Comparison of ENCODE assay signal across 8 cellular contexts in the genomic region with DNA sequence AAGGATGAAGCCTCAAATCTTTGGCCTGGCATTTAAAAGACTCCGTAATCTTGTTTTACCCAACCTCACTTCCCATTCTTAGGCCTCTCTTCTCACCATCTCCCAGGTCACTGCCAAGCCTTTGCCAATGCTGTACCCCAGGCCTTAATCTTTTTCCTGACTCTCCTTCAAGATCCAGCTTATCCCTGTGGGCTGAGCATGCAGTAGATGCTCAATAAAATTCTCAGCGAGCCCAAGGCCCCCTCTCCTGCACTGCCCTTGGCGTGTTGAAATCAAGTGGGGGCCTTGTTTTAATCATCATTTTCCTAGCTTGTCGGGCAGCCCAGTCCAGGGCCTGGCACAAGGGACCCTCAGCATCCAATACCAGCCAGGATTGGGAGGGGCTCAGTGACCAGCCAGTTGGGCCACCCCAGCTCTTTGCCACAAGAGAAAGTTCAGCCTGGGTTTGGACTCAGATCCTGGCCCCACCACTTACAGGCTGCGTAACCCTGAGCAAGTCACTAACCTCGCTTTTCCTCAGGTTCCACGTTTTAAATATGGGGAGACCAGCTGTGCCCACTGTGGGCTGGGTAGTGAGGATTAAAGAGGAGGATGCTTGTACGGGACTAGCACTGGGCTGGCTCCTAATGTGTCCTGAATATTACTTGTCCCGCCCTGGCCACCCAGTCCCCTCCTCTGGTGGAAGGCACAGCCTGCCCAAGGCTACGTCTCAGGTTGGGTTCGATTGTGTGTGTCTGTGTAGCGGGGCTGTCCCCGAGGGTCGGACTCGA. TPM values are rescaled to one million over a fixed set of nuclear protein-coding genes. Genes with fewer than 3 reads are reported as not detected.
DNase-seq lines count a peak whose midpoint lies in the region; ATAC-seq and TF ChIP-seq lines count a peak whose summit lies in the region.

No MANE protein-coding gene starts in this region.

- H3K4me3 Mint-ChIP-seq in neural progenitor cell = peak overlapping the region; percentile 85

- H4K20me1 ChIP-seq in neural progenitor cell (ENCODE audit: low read depth) = peaks cover 35% of the 10 kb centered on the region

- H3K9me3 Mint-ChIP-seq in neural progenitor cell = no peaks in the 10 kb centered on the region

- DNase-seq in BJ (ENCODE audit: low read depth) = no peak
- peak; percentile 9 for DNase-seq in LoVo (ENCODE audit: low spot score)
- DNase-seq in neural progenitor cell (ENCODE audit: low spot score) = no peak
- no peak for DNase-seq in cortex of kidney (lab: John Stamatoyannopoulos, UW)
- no peak for DNase-seq in Ammon's horn (ENCODE audit: low spot score)
- DNase-seq in GDM1 (lab: John Stamatoyannopoulos, UW) = no peak

- peaks cover 7% of the 10 kb centered on the region for H3F3A ChIP-seq in neural progenitor cell (ENCODE audit: low read depth)

- H3K27ac ChIP-seq in ectodermal cell (ENCODE audit: insufficient read depth, low read depth, low read length, poor library complexity, severe bottlenecking) (peak overlapping the region; percentile 81), neural progenitor cell (peak overlapping the region; percentile 97)

- H3K27me3 ChIP-seq in BJ (ENCODE audit: control insufficient read depth, insufficient read depth, low read length) (no peaks in the 10 kb centered on the region), ectodermal cell (ENCODE audit: control insufficient read depth, insufficient read depth, low read length, poor library complexity, severe bottlenecking) (no peaks in the 10 kb centered on the region), neural progenitor cell (no peaks in the 10 kb centered on the region)

- peak overlapping the region; percentile 98 for H2AFZ ChIP-seq in neural progenitor cell (replicated peaks)

- peak overlapping the region; percentile 29 for H3K27ac Mint-ChIP-seq in neural progenitor cell

- TF ChIP-seq CTCF in BJ (IDR thresholded peaks at IDR 0.05; ENCODE audit: insufficient read depth, low read depth, low read length) = no peak
- TF ChIP-seq CTCF in neural progenitor cell (IDR thresholded peaks at IDR 0.05) = no peak

- H3K36me3 ChIP-seq in BJ (ENCODE audit: control insufficient read depth, insufficient read depth, low read length) (no peaks in the 10 kb centered on the region; the same call in none of the 2 replicates), ectodermal cell (ENCODE audit: control insufficient read depth, insufficient read depth, low read length) (peaks cover 7% of the 10 kb centered on the region), neural progenitor cell (no peaks in the 10 kb centered on the region)

- H3K4me1 Mint-ChIP-seq in neural progenitor cell = peaks cover 15% of the 10 kb centered on the region

- peaks cover 5% of the 10 kb centered on the region for H3K27me3 Mint-ChIP-seq in neural progenitor cell (ENCODE audit: insufficient read depth, low read depth)

- H3K9me3 ChIP-seq in ectodermal cell (ENCODE audit: control insufficient read depth, low read length) = no peaks in the 10 kb centered on the region
- H3K9me3 ChIP-seq in neural progenitor cell (ENCODE audit: low read depth) = no peaks in the 10 kb centered on the region

- H3K79me2 ChIP-seq in neural progenitor cell (ENCODE audit: low read depth) = peaks cover 39% of the 10 kb centered on the region

- H3K4me1 ChIP-seq in ectodermal cell (ENCODE audit: control insufficient read depth, insufficient read depth, low read length) (peaks cover 1% of the 10 kb centered on the region), neural progenitor cell (peaks cover 19% of the 10 kb centered on the region)

- peak overlapping the region; percentile 89 for H3K4me2 ChIP-seq in neural progenitor cell

- H3K9ac ChIP-seq in neural progenitor cell = no peak overlapping the region

- peaks cover 8% of the 10 kb centered on the region for H3K36me3 Mint-ChIP-seq in neural progenitor cell

- ATAC-seq in GM18519 (IDR thresholded peaks at IDR 0.05; ENCODE audit: low FRiP score, unreplicated experiment) = no peak

- POLR2A ChIA-PET in BJ (lab: Charles Lee) = no interaction called here

- H3K4me3 ChIP-seq in BJ (ENCODE audit: low read depth, low read length) (peak overlapping the region; percentile 53), ectodermal cell (ENCODE audit: insufficient read depth, low read depth, low read length) (peak overlapping the region; percentile 95), neural progenitor cell (peak overlapping the region; percentile 98)

- 46% methylated on average over 15 of the region's 15 CpGs for WGBS in ectodermal cell, 2 experiments

- CTCF ChIA-PET in BJ (lab: Yijun Ruan, JAX) = no interaction called here

RNA-seq across cellular contexts. Expression of a gene that starts 0.9 kb away (rescaled TPM):
- 140 and 146 TPM in 2 replicates for polyA plus RNA-seq in BJ (2011; rRNA removed)
- 73.7 and 83.5 TPM in 2 replicates for polyA minus RNA-seq in BJ (2011; rRNA and poly(A)+ RNA removed)
- polyA plus RNA-seq in ectodermal cell (2013, experiment 1 of 4) = 182 TPM
- polyA plus RNA-seq in ectodermal cell (2013, experiment 2 of 4) = 177 TPM
- polyA plus RNA-seq in ectodermal cell (2013, experiment 3 of 4) = 168 TPM
- polyA plus RNA-seq in ectodermal cell (2013, experiment 4 of 4) = 174 TPM
- 154 and 158 TPM in 2 replicates for total RNA-seq in neural progenitor cell (ENCODE audit: low replicate concordance)
